Comparison of ENCODE assay signal across 3 cellular contexts in genomic region chr4:69823048-69823447, GRCh38.
TF ChIP-seq lines count a peak whose summit lies in the region.

No MANE protein-coding gene starts in this region.

TF ChIP-seq in SK-N-SH, 30 proteins besides CTCF, POLR2A, EP300 and RAD21:
- TF ChIP-seq TEAD4 (IDR thresholded peaks at IDR 0.05; ENCODE audit: borderline replicate concordance, insufficient read depth) (no peak), MEF2A (IDR thresholded peaks at IDR 0.05; ENCODE audit: borderline replicate concordance, low read depth) (no peak), GABPA (IDR thresholded peaks at IDR 0.05; ENCODE audit: low read depth) (no peak), REST (IDR thresholded peaks at IDR 0.05; ENCODE audit: low read depth, low read length) (no peak), USF2 (IDR thresholded peaks at IDR 0.05; ENCODE audit: borderline replicate concordance, low read depth, low read length) (no peak), FOXJ3 (CRISPR knock-in tag; IDR thresholded peaks at IDR 0.05) (no peak), RFX5 (IDR thresholded peaks at IDR 0.05; ENCODE audit: low read length) (no peak), NFIC (IDR thresholded peaks at IDR 0.05; ENCODE audit: borderline replicate concordance) (no peak), TCF12 (IDR thresholded peaks at IDR 0.05) (no peak), FOSL2 (IDR thresholded peaks at IDR 0.05; ENCODE audit: borderline replicate concordance, low read depth) (no peak), CHD2 (IDR thresholded peaks at IDR 0.05; ENCODE audit: low read length, partially characterized antibody) (no peak), RXRA (IDR thresholded peaks at IDR 0.05; ENCODE audit: borderline replicate concordance, low read depth) (no peak), GATA2 (CRISPR knock-in tag; IDR thresholded peaks at IDR 0.05) (no peak), JUND (IDR thresholded peaks at IDR 0.05) (no peak), MXI1 (IDR thresholded peaks at IDR 0.05; ENCODE audit: low read depth, low read length) (no peak)
- TF ChIP-seq, protein P1, sequence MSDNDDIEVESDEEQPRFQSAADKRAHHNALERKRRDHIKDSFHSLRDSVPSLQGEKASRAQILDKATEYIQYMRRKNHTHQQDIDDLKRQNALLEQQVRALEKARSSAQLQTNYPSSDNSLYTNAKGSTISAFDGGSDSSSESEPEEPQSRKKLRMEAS (IDR thresholded peaks at IDR 0.05; ENCODE audit: low read depth) = no peak
- TF ChIP-seq, protein P2, sequence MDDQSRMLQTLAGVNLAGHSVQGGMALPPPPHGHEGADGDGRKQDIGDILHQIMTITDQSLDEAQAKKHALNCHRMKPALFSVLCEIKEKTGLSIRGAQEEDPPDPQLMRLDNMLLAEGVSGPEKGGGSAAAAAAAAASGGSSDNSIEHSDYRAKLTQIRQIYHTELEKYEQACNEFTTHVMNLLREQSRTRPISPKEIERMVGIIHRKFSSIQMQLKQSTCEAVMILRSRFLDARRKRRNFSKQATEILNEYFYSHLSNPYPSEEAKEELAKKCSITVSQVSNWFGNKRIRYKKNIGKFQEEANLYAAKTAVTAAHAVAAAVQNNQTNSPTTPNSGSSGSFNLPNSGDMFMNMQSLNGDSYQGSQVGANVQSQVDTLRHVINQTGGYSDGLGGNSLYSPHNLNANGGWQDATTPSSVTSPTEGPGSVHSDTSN (IDR thresholded peaks at IDR 0.05) = no peak

TF ChIP-seq in SK-N-SH treated with all-trans-retinoic acid at 6 μM for 48 hours, 23 proteins besides CTCF, POLR2A, EP300 and RAD21 (continued from another document):
- no peak for TF ChIP-seq SNAI2 (CRISPR knock-in tag; IDR thresholded peaks at IDR 0.05)
- TF ChIP-seq ESRRG (CRISPR knock-in tag; IDR thresholded peaks at IDR 0.05) = no peak
- no peak for TF ChIP-seq ZNF70 (CRISPR knock-in tag; IDR thresholded peaks at IDR 0.05)
- TF ChIP-seq PPARA (CRISPR knock-in tag; IDR thresholded peaks at IDR 0.05; ENCODE audit: borderline replicate concordance) = no peak
- TF ChIP-seq, protein P3, sequence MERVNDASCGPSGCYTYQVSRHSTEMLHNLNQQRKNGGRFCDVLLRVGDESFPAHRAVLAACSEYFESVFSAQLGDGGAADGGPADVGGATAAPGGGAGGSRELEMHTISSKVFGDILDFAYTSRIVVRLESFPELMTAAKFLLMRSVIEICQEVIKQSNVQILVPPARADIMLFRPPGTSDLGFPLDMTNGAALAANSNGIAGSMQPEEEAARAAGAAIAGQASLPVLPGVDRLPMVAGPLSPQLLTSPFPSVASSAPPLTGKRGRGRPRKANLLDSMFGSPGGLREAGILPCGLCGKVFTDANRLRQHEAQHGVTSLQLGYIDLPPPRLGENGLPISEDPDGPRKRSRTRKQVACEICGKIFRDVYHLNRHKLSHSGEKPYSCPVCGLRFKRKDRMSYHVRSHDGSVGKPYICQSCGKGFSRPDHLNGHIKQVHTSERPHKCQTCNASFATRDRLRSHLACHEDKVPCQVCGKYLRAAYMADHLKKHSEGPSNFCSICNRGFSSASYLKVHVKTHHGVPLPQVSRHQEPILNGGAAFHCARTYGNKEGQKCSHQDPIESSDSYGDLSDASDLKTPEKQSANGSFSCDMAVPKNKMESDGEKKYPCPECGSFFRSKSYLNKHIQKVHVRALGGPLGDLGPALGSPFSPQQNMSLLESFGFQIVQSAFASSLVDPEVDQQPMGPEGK (CRISPR knock-in tag; IDR thresholded peaks at IDR 0.05; ENCODE audit: borderline replicate concordance) = no peak
- TF ChIP-seq ZC3H10 (CRISPR knock-in tag; IDR thresholded peaks at IDR 0.05) = no peak
- no peak for TF ChIP-seq OSR1 (CRISPR knock-in tag; IDR thresholded peaks at IDR 0.05)
- no peak for TF ChIP-seq TCF4 (CRISPR knock-in tag; IDR thresholded peaks at IDR 0.05; ENCODE audit: borderline replicate concordance)
- TF ChIP-seq BACH2 (CRISPR knock-in tag; IDR thresholded peaks at IDR 0.05; ENCODE audit: borderline replicate concordance) = no peak
- TF ChIP-seq CSDC2 (CRISPR knock-in tag; IDR thresholded peaks at IDR 0.05) = no peak

TF ChIP-seq in H1, 55 proteins besides CTCF, POLR2A, EP300 and RAD21:
- no peak for TF ChIP-seq CTBP2 (IDR thresholded peaks at IDR 0.05; ENCODE audit: borderline replicate concordance, insufficient read depth, insufficient read length, low read length)
